ENCODE assay signal across 8 cellular contexts in the genomic region with DNA sequence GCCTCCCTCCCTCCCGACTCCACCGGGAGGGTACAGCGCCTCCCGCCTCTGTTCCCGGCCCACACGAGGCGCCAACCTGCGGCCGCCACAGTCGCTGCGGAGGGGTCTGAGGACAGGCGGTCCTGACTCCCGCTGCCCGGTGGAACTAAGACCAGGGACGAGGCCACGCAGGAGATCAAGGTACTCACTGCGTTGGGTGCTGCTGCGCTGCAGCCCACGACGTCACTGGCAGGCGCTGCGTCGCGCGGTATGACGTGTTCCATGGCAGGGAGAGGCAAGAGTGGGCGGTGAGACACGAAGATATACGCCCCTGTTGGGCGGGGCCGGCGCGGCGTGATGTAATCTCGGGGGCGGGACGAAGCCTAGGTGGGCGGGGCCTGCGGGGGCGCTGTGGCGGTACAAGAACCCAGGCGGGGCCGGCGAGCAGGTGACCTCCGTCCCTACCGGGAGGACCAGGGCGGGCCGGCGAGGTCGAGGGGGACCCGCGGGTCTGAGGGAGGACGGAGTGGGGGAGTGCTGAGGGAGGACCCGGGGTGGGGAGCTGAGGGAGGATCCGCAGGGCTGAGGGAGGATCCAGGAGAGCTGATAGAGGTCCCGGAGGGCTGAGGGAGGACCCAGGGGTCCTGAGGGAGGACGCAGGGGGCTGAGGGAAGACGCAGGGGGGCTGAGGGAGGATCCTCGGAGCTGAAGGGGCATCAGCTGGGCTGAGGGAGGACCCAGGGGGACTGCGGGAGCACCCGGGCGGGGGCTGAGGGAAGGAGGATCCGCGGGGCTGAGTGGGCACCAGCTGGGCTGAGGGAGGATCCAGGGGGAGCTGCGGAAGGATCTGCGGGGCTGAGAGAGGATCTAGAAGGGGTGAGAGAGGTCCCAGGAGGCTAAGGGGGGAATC. TPM values are rescaled to one million over a fixed set of nuclear protein-coding genes. Genes with fewer than 3 reads are reported as not detected.
DNase-seq lines count a peak whose midpoint lies in the region; ATAC-seq and TF ChIP-seq lines count a peak whose summit lies in the region.

TSS of gene MRPL55 (minus strand) at position 227 of the 889 bp plus-strand sequence. CDS start 1,039 bp downstream, outside the sequence.

- H3K4me1 ChIP-seq in left lung: peaks cover 8 to 41% of the 10 kb centered on the region in 2 donors

- ATAC-seq in GM19372 (IDR thresholded peaks at IDR 0.05; ENCODE audit: low read depth, unreplicated experiment): peak; percentile 83
- ATAC-seq in HG03558 (IDR thresholded peaks at IDR 0.05; ENCODE audit: extremely low read depth, unreplicated experiment): peak; percentile 60
- peak; percentile 99 for ATAC-seq in left lung

- no peak for TF ChIP-seq CTCF in left lung (IDR thresholded peaks at IDR 0.05)

- H3K9me3 ChIP-seq in left lung: no peaks in the 10 kb centered on the region

- H3K27ac ChIP-seq in left lung: peak within 1 kb of the TSS; percentile 82 to 88

- DNase-seq in C1 segment of cervical spinal cord (lab: John Stamatoyannopoulos, UW) (peak; percentile 70 to 99 (median 98)), NCI-H748 (lab: John Stamatoyannopoulos, UW; ENCODE audit: unreplicated experiment) (peak; percentile 92), dedifferentiated amniotic fluid mesenchymal stem cell (ENCODE audit: extremely low spot score) (peak; percentile 94), left lung (peak; percentile 99 to 100)
- peak; percentile 99 for DNase-seq in activated CD4-positive, alpha-beta T cell treated with anti-CD3 and anti-CD28 coated beads, Interleukin-2, amount 50 U/mL, for 1 hour
- DNase-seq in stimulated activated CD4-positive, alpha-beta T cell treated with anti-CD3 and anti-CD28 coated beads, Interleukin-2, amount 100 ng/mL, for 48 hours: peak; percentile 99 to 100

- H3K36me3 ChIP-seq in left lung: peaks cover 0 to 28% of the 10 kb centered on the region in 2 donors

- peak within 1 kb of the TSS; percentile 92 to 99 for H3K4me3 ChIP-seq in left lung

- intact Hi-C loops in left lung (cut with DNase I): no loop called here

- H3K27me3 ChIP-seq in left lung: no peaks in the 10 kb centered on the region

RNA-seq across cellular contexts. Expression of gene MRPL55, which starts in this region (rescaled TPM):
- 10 to 100 TPM; 43.0 to 44.2 TPM for total RNA-seq in left lung

Comparison
In these comparisons a context has a peak if more than half of its experiments do, and no peak if none do; other contexts are left out.
1. Peak in every context shown above with its lines: DNase-seq, ATAC-seq, H3K4me3 ChIP-seq and H3K27ac ChIP-seq.